8 cellular contexts compared by ENCODE assay signal in genomic region chr13:51453959-51454703, GRCh38. TPM values are rescaled to one million over a fixed set of nuclear protein-coding genes. Genes with fewer than 3 reads are reported as not detected.
DNase-seq lines count a peak whose midpoint lies in the region; ATAC-seq and TF ChIP-seq lines count a peak whose summit lies in the region.

No MANE protein-coding gene starts in this region.

- H4K20me1 ChIP-seq in IMR-90 (ENCODE audit: insufficient read depth, low read length) = no peaks in the 10 kb centered on the region

- H3K9me3 ChIP-seq in CD4-positive, CD25-positive, alpha-beta regulatory T cell (ENCODE audit: control insufficient read depth in 2 of 2, low read length in 2 of 2) = no peaks in the 10 kb centered on the region
- no peaks in the 10 kb centered on the region for H3K9me3 ChIP-seq in IMR-90 (ENCODE audit: control insufficient read depth, insufficient read depth, low read length)
- peaks cover 12% of the 10 kb centered on the region for H3K9me3 ChIP-seq in mesodermal cell (ENCODE audit: control insufficient read depth, low read length)

- H3K4me1 Mint-ChIP-seq in CD4-positive, CD25-positive, alpha-beta regulatory T cell = peaks cover 28 to 63% (median 41%) of the 10 kb centered on the region in 4 donors
- H3K4me1 Mint-ChIP-seq in activated B cell treated with CpG ODN at 0.5 μM for 24 hours = peaks cover 38% of the 10 kb centered on the region
- H3K4me1 Mint-ChIP-seq in dendritic cell treated with granulocyte-macrophage colony-stimulating factor and Interleukin-4, amounts not matched to agents 40 ng/mL and 50 ng/mL, for 4 days (ENCODE audit: low read depth) = peaks cover 36% of the 10 kb centered on the region

- peak overlapping the region; percentile 65 for H2BK5ac ChIP-seq in IMR-90 (ENCODE audit: low read depth, low read length, poor library complexity, severe bottlenecking)

- peaks cover 16% of the 10 kb centered on the region for H3K36me3 Mint-ChIP-seq in CD4-positive, CD25-positive, alpha-beta regulatory T cell
- H3K36me3 Mint-ChIP-seq in activated B cell treated with CpG ODN at 0.5 μM for 24 hours (ENCODE audit: low read depth) = peaks cover 46% of the 10 kb centered on the region
- H3K36me3 Mint-ChIP-seq in dendritic cell treated with granulocyte-macrophage colony-stimulating factor and Interleukin-4, amounts not matched to agents 40 ng/mL and 50 ng/mL, for 4 days (ENCODE audit: low read depth) = peaks cover 65% of the 10 kb centered on the region

- peak overlapping the region; percentile 11; the same call in 1 of the 2 replicates for H2BK120ac ChIP-seq in IMR-90 (ENCODE audit: low read depth, low read length)

- in situ Hi-C loops in IMR-90 (cut with MboI; ENCODE audit: low sequenced_read_pairs) = no loop called here

- peak overlapping the region; percentile 91 for H2AK5ac ChIP-seq in IMR-90 (ENCODE audit: low read depth, low read length)

- peak overlapping the region; percentile 33; the same call in 2 of the 3 replicates for H2BK15ac ChIP-seq in IMR-90 (ENCODE audit: low read depth, low read length)

- TF ChIP-seq CTCF in IMR-90 (conservative IDR thresholded peaks at IDR 0.05; ENCODE audit: low read depth, low read length) (no peak), activated B cell treated with CpG ODN at 0.5 μM for 24 hours (IDR thresholded peaks at IDR 0.05) (no peak)

- H4K91ac ChIP-seq in IMR-90 (ENCODE audit: insufficient read depth, low read depth, low read length) = peak overlapping the region; percentile 43

- H3K27me3 ChIP-seq in CD4-positive, CD25-positive, alpha-beta regulatory T cell (ENCODE audit: control insufficient read depth, insufficient read depth, low read length) = no peaks in the 10 kb centered on the region
- H3K27me3 ChIP-seq in IMR-90 (ENCODE audit: control insufficient read depth, insufficient read depth, low read length) = no peaks in the 10 kb centered on the region

- peak overlapping the region; percentile 89 for H2AFZ ChIP-seq in IMR-90 (replicated peaks; ENCODE audit: low read length, poor library complexity)

- intact Hi-C loops in IMR-90 (cut with micrococcal nuclease) = loop anchor here (1.0 to 10.0 kb wide), 7 partner anchors 68 to 1001 kb away; partner anchors contain the start of genes CKAP2, DHRS12, VPS36 and WDFY2
- intact Hi-C loops in activated B cell treated with CpG ODN at 0.5 μM for 24 hours (cut with micrococcal nuclease) = loop anchor here (1.0 to 5.0 kb wide), 16 partner anchors 35 to 1661 kb away; partner anchors contain the start of genes ALG11, CKAP2, KPNA3 and NEK5
- intact Hi-C loops in dendritic cell treated with granulocyte-macrophage colony-stimulating factor and Interleukin-4, amounts not matched to agents 40 ng/mL and 50 ng/mL, for 4 days (cut with micrococcal nuclease) = loop anchor here (1.0 to 5.0 kb wide), 3 partner anchors 108 to 348 kb away; partner anchors contain the start of genes DHRS12 and WDFY2

- peaks cover 0 to 1% (median 0%) of the 10 kb centered on the region in 7 donors for H3K9me3 Mint-ChIP-seq in CD4-positive, CD25-positive, alpha-beta regulatory T cell
- H3K9me3 Mint-ChIP-seq in activated B cell treated with CpG ODN at 0.5 μM for 24 hours = peaks cover 2% of the 10 kb centered on the region
- peaks cover 8% of the 10 kb centered on the region for H3K9me3 Mint-ChIP-seq in dendritic cell treated with granulocyte-macrophage colony-stimulating factor and Interleukin-4, amounts not matched to agents 40 ng/mL and 50 ng/mL, for 4 days

- peaks cover 18% of the 10 kb centered on the region for H3K36me3 ChIP-seq in CD4-positive, CD25-positive, alpha-beta regulatory T cell (ENCODE audit: control insufficient read depth, insufficient read depth, low read length)
- H3K36me3 ChIP-seq in IMR-90 (ENCODE audit: control insufficient read depth, insufficient read depth, low read length) (peaks cover 9% of the 10 kb centered on the region; the same call in 1 of the 2 replicates), mesodermal cell (ENCODE audit: control insufficient read depth, insufficient read depth, low read length) (peaks cover 37% of the 10 kb centered on the region)

- H3K9me1 ChIP-seq in IMR-90 (ENCODE audit: insufficient read depth, low read length) = no peaks in the 10 kb centered on the region

- H3K9ac ChIP-seq in IMR-90 (ENCODE audit: low read depth, low read length) = peak overlapping the region; percentile 66

- CTCF ChIA-PET in IMR-90 (lab: Yijun Ruan, JAX) = interaction anchor here (0.6 kb wide), 1 partner anchor 160 kb away, joined by 3 read pairs; no protein-coding TSS in a partner anchor
- CTCF ChIA-PET in activated B cell treated with CpG ODN at 0.5 μM for 24 hours (lab: Charles Lee) = interaction anchor here (0.8 to 1.1 kb wide), 2 partner anchors 131 to 344 kb away, joined by 3 to 6 read pairs; no protein-coding TSS in a partner anchor

- peak in 1 of 3 donors; percentile 7 for DNase-seq in CD4-positive, CD25-positive, alpha-beta regulatory T cell
- peak; percentile 6 for DNase-seq in IMR-90
- DNase-seq in activated B cell treated with CpG ODN at 0.5 μM for 24 hours = peak; percentile 25
- peak; percentile 9 for DNase-seq in stimulated activated CD8-positive, alpha-beta memory T cell treated with anti-CD3 and anti-CD28 coated beads, Interleukin-4, amount 100 ng/mL, for 24 hours (ENCODE audit: low read depth)
- no peak for DNase-seq in cortex of kidney (lab: John Stamatoyannopoulos, UW)
- no peak for DNase-seq in NCI-H1092 treated with DMSO at 0.1 percent for 48 hours (lab: John Stamatoyannopoulos, UW)

- peaks cover 8 to 22% of the 10 kb centered on the region in 2 experiments; a peak in 3 of 4 replicates for H3K79me1 ChIP-seq in IMR-90 (ENCODE audit: low read depth in 1 of 2, low read length in 2 of 2)

- peak overlapping the region; percentile 92 to 98 (median 97) for H3K27ac Mint-ChIP-seq in CD4-positive, CD25-positive, alpha-beta regulatory T cell
- H3K27ac Mint-ChIP-seq in activated B cell treated with CpG ODN at 0.5 μM for 24 hours = peak overlapping the region; percentile 98
- peak overlapping the region; percentile 97 for H3K27ac Mint-ChIP-seq in dendritic cell treated with granulocyte-macrophage colony-stimulating factor and Interleukin-4, amounts not matched to agents 40 ng/mL and 50 ng/mL, for 4 days

- H3K4me1 ChIP-seq in CD4-positive, CD25-positive, alpha-beta regulatory T cell (ENCODE audit: control insufficient read depth, insufficient read depth, low read length, poor library complexity, severe bottlenecking) = peaks cover 50% of the 10 kb centered on the region
- H3K4me1 ChIP-seq in IMR-90 (ENCODE audit: control insufficient read depth, insufficient read depth, low read length) = peaks cover 2% of the 10 kb centered on the region; the same call in 1 of the 2 replicates
- no peaks in the 10 kb centered on the region for H3K4me1 ChIP-seq in mesodermal cell (ENCODE audit: control insufficient read depth, insufficient read depth, low read length, poor library complexity, severe bottlenecking)

- peak overlapping the region; percentile 93 for H3K4me2 ChIP-seq in IMR-90 (ENCODE audit: low read depth, low read length)

- dilution Hi-C loops in IMR-90 (cut with HindIII; ENCODE audit: low sequenced_read_pairs, unreplicated experiment) = no loop called here

- no peak for TF ChIP-seq RAD21 in IMR-90 (IDR thresholded peaks at IDR 0.05; ENCODE audit: low read length)

- H2BK20ac ChIP-seq in IMR-90 (ENCODE audit: low read depth, low read length) = no peak overlapping the region

- peak overlapping the region; percentile 74 for H2AK9ac ChIP-seq in IMR-90 (replicated peaks; ENCODE audit: low read depth, low read length, poor library complexity)

- H3K27me3 Mint-ChIP-seq in CD4-positive, CD25-positive, alpha-beta regulatory T cell = peaks cover 6% of the 10 kb centered on the region
- no peaks in the 10 kb centered on the region for H3K27me3 Mint-ChIP-seq in activated B cell treated with CpG ODN at 0.5 μM for 24 hours
- no peaks in the 10 kb centered on the region for H3K27me3 Mint-ChIP-seq in dendritic cell treated with granulocyte-macrophage colony-stimulating factor and Interleukin-4, amounts not matched to agents 40 ng/mL and 50 ng/mL, for 4 days

- no peak for ATAC-seq in CD4-positive, CD25-positive, alpha-beta regulatory T cell (ENCODE audit: low read depth in 2 of 2)
- ATAC-seq in IMR-90 (ENCODE audit: low read depth) (no peak), activated B cell treated with CpG ODN at 0.5 μM for 24 hours (ENCODE audit: low read depth) (no peak)

- no CpG with 5 or more reads among the region's 13 CpGs for WGBS in IMR-90 (ENCODE audit: extremely low coverage in 2 of 2, insufficient read length in 1 of 2), 2 experiments
- 21 to 26% methylated on average over 9 to 13 of the region's 13 CpGs for WGBS in mesodermal cell (ENCODE audit: insufficient coverage in 2 of 2), 2 experiments

- TF ChIP-seq POLR2A in IMR-90 (IDR thresholded peaks at IDR 0.05; ENCODE audit: low read depth, low read length) = no peak

- peak overlapping the region; percentile 59; the same call in 1 of the 2 replicates for H3K18ac ChIP-seq in IMR-90 (ENCODE audit: low read depth, low read length)

- peak overlapping the region; percentile 89 for H4K5ac ChIP-seq in IMR-90 (ENCODE audit: low read depth, low read length)

- POLR2A ChIA-PET in IMR-90 (lab: Charles Lee; ENCODE audit: unreplicated experiment) = interaction anchor here (2.6 kb wide), 1 partner anchor 132 kb away, joined by 17 read pairs; no protein-coding TSS in a partner anchor
- POLR2A ChIA-PET in activated B cell treated with CpG ODN at 0.5 μM for 24 hours (lab: Charles Lee) = interaction anchor here (0.6 to 6.0 kb wide), 30 partner anchors 10 to 1518 kb away, joined by 3 to 156 read pairs (median 6); partner anchors contain the start of genes DHRS12, SPRYD7 and WDFY2

- peak overlapping the region; percentile 94 for H3K23ac ChIP-seq in IMR-90 (ENCODE audit: low read depth, low read length)

- H3K14ac ChIP-seq in IMR-90 (replicated peaks; ENCODE audit: low read depth, low read length) = peak overlapping the region; percentile 84

- peak overlapping the region; percentile 89 to 99 (median 95) for H3K4me3 Mint-ChIP-seq in CD4-positive, CD25-positive, alpha-beta regulatory T cell
- peak overlapping the region; percentile 91 for H3K4me3 Mint-ChIP-seq in activated B cell treated with CpG ODN at 0.5 μM for 24 hours
- peak overlapping the region; percentile 93 for H3K4me3 Mint-ChIP-seq in dendritic cell treated with granulocyte-macrophage colony-stimulating factor and Interleukin-4, amounts not matched to agents 40 ng/mL and 50 ng/mL, for 4 days

- H3K56ac ChIP-seq in IMR-90 (ENCODE audit: extremely low read depth, insufficient read depth, low read length) = peak overlapping the region; percentile 91

- peak overlapping the region; percentile 80 for H3K4ac ChIP-seq in IMR-90 (ENCODE audit: low read depth, low read length)

- peak overlapping the region; percentile 98 for H3K4me3 ChIP-seq in CD4-positive, CD25-positive, alpha-beta regulatory T cell (ENCODE audit: low read depth, low read length)
- H3K4me3 ChIP-seq in IMR-90 (ENCODE audit: insufficient read depth, low read depth, low read length) (peak overlapping the region; percentile 59), mesodermal cell (ENCODE audit: extremely low read depth, insufficient read depth, low read length, poor library complexity, severe bottlenecking) (peak overlapping the region; percentile 67)

- TSS peak; percentile 30 for BruUV-seq in IMR-90 (replicated peaks; lab: Mats Ljungman, UMichigan)

- H3K27ac ChIP-seq in CD4-positive, CD25-positive, alpha-beta regulatory T cell (ENCODE audit: insufficient read depth, low read length, poor library complexity, severe bottlenecking) = peak overlapping the region; percentile 97
- H3K27ac ChIP-seq in IMR-90 (ENCODE audit: insufficient read depth, low read length) (peak overlapping the region; percentile 77), mesodermal cell (ENCODE audit: low read depth, low read length, severe bottlenecking) (peak overlapping the region; percentile 97)

- H4K8ac ChIP-seq in IMR-90 (ENCODE audit: low read depth in 2 of 2, low read length in 2 of 2) = peak overlapping the region; percentile 59 to 90

RNA-seq across cellular contexts. Expression of gene INTS6, which starts 1.3 kb away (rescaled TPM):
- 62.0 TPM for total RNA-seq in CD4-positive, CD25-positive, alpha-beta regulatory T cell
- polyA plus RNA-seq in CD4-positive, CD25-positive, alpha-beta regulatory T cell = 10 to 100 TPM; 19.3 to 24.9 (median 20.9) TPM
- total RNA-seq in IMR-90 (2012; rRNA removed) = 42.3 and 43.0 TPM in 2 replicates
- 12.3 and 12.9 TPM in 2 replicates for polyA plus RNA-seq in IMR-90 (2012; rRNA removed)
- polyA plus RNA-seq in IMR-90 (2012; cell fraction: cytosol; rRNA removed) = 2.9 and 3.1 TPM in 2 replicates
- 5.9 and 22.2 TPM in 2 replicates for polyA plus RNA-seq in IMR-90 (2012; cell fraction: nucleus; rRNA removed; ENCODE audit: low replicate concordance)
- 55.3 and 68.7 TPM in 2 replicates for total RNA-seq in activated B cell treated with CpG ODN at 0.5 μM for 24 hours
- polyA plus RNA-seq in mesodermal cell (2013, experiment 1 of 2) = 27.2 TPM
- polyA plus RNA-seq in mesodermal cell (2013, experiment 2 of 2) = 31.9 TPM

Comparison
In these comparisons a context has a peak if more than half of its experiments do, and no peak if none do; other contexts are left out.
1. DNase-seq: peak in IMR-90 (single experiment), activated B cell treated with CpG ODN at 0.5 μM for 24 hours (single experiment) and stimulated activated CD8-positive, alpha-beta memory T cell treated with anti-CD3 and anti-CD28 coated beads, Interleukin-4, amount 100 ng/mL, for 24 hours (single experiment); none in cortex of kidney (single experiment) and NCI-H1092 treated with DMSO at 0.1 percent for 48 hours (single experiment).
2. Peak in every context shown above with its lines, with median percentiles within 50 percentile points of each other: H3K27ac ChIP-seq, H3K4me3 ChIP-seq, H3K27ac Mint-ChIP-seq and H3K4me3 Mint-ChIP-seq.